In genomic region chr7:95209276-95209675, GRCh38 we compare ENCODE assay signal across 28 cellular contexts.
DNase-seq lines count a peak whose midpoint lies in the region; ATAC-seq and TF ChIP-seq lines count a peak whose summit lies in the region.
"Had no signal": no experiment of that assay in that cellular context is flagged by ENCODE, and none has a peak within 500 bp of the region (broad histone marks: within the 10 kb centered on the region; RNA-seq: fewer than 3 reads in every experiment).

No MANE protein-coding gene starts in this region.

- H3K36me3 Mint-ChIP-seq in nephron (ENCODE audit: low read depth): peaks cover 21% of the 10 kb centered on the region

- H3K27me3 Mint-ChIP-seq in nephron (ENCODE audit: low read depth): no peaks in the 10 kb centered on the region
- H3K27me3 Mint-ChIP-seq: activated B cell treated with CpG ODN at 0.5 μM for 24 hours; activated CD4-positive, alpha-beta T cell treated with anti-CD3 and anti-CD28 coated beads, Interleukin-2, amount 10 ng/mL, durations not matched to agents 7 days and 5 days had no signal

- H3K4me1 Mint-ChIP-seq in nephron: peaks cover 22% of the 10 kb centered on the region
- H3K4me1 Mint-ChIP-seq: activated B cell treated with CpG ODN at 0.5 μM for 24 hours; activated CD4-positive, alpha-beta T cell treated with anti-CD3 and anti-CD28 coated beads, Interleukin-2, amount 10 ng/mL, durations not matched to agents 7 days and 5 days; GM23338 had no signal

- no peak for TF ChIP-seq RAD21 in Ishikawa (IDR thresholded peaks at IDR 0.05; ENCODE audit: low read depth)

- no peak for ATAC-seq in HG02973 (IDR thresholded peaks at IDR 0.05; ENCODE audit: unreplicated experiment)
- ATAC-seq: GM23338; heart right ventricle; lower lobe of right lung; mucosa of descending colon; stimulated activated naive CD8-positive, alpha-beta T cell treated with anti-CD3 and anti-CD28 coated beads, Interleukin-15, Interleukin-2, amounts not matched to agents 100 U/mL and 50 U/mL, for 24 hours had no signal

- H3K4me3 Mint-ChIP-seq in nephron: no peak overlapping the region
- H3K4me3 Mint-ChIP-seq: activated B cell treated with CpG ODN at 0.5 μM for 24 hours; activated CD4-positive, alpha-beta T cell treated with anti-CD3 and anti-CD28 coated beads, Interleukin-2, amount 10 ng/mL, durations not matched to agents 7 days and 5 days; activated T-cell treated with anti-CD3 and anti-CD28 coated beads, Interleukin-2, amount 50 U/mL, for 24 hours; GM23338; HFFc6 had no signal

- in situ Hi-C loops in G401 (cut with HindIII; ENCODE audit: low sequenced_read_pairs): no loop called here

- TF ChIP-seq EP300 in Ishikawa (IDR thresholded peaks at IDR 0.05; ENCODE audit: borderline replicate concordance): no peak

- H3K9me3 Mint-ChIP-seq in nephron: peaks cover 10% of the 10 kb centered on the region
- H3K9me3 Mint-ChIP-seq: activated B cell treated with CpG ODN at 0.5 μM for 24 hours; activated CD4-positive, alpha-beta T cell treated with anti-CD3 and anti-CD28 coated beads, Interleukin-2, amount 10 ng/mL, durations not matched to agents 7 days and 5 days; activated T-cell treated with anti-CD3 and anti-CD28 coated beads, Interleukin-2, amount 50 U/mL, for 24 hours; HFFc6 had no signal

- no peak for TF ChIP-seq CTCF in nephron (IDR thresholded peaks at IDR 0.05; ENCODE audit: unreplicated experiment in 3 of 3)

- DNase-seq in astrocyte of the hippocampus (ENCODE audit: low read depth, low spot score): peak; percentile 80
- DNase-seq in globus pallidus (ENCODE audit: low spot score): peak; percentile 48
- DNase-seq in G401 (ENCODE audit: low spot score): no peak
- DNase-seq in GOT3 (lab: John Stamatoyannopoulos, UW): no peak
- DNase-seq in NCI-H69 (lab: John Stamatoyannopoulos, UW): no peak
- DNase-seq: activated B cell treated with CpG ODN at 0.5 μM for 24 hours; activated CD4-positive, alpha-beta T cell treated with anti-CD3 and anti-CD28 coated beads, Interleukin-2, amount 10 ng/mL, durations not matched to agents 7 days and 5 days; activated gamma-delta T cell; activated T-cell treated with anti-CD3 and anti-CD28 coated beads, Interleukin-2, amount 50 U/mL, for 24 hours; Calu3; DMS79 treated with DMSO at 0.1 percent for 48 hours; effector CD8-positive, alpha-beta T cell; GF-D8; heart right ventricle; HFFc6; kidney; lower lobe of right lung; mucosa of descending colon; NCI-H2107; NCI-H748 treated with DMSO at 0.1 percent for 48 hours; Peyer's patch; SIG-M5; stimulated activated naive CD8-positive, alpha-beta T cell treated with anti-CD3 and anti-CD28 coated beads, Interleukin-15, Interleukin-2, amounts not matched to agents 100 U/mL and 50 U/mL, for 24 hours; thyroid gland had no signal

- peak overlapping the region; percentile 6 to 77 (median 70) for H3K27ac Mint-ChIP-seq in nephron
- H3K27ac Mint-ChIP-seq: activated B cell treated with CpG ODN at 0.5 μM for 24 hours; activated CD4-positive, alpha-beta T cell treated with anti-CD3 and anti-CD28 coated beads, Interleukin-2, amount 10 ng/mL, durations not matched to agents 7 days and 5 days; activated T-cell treated with anti-CD3 and anti-CD28 coated beads, Interleukin-2, amount 50 U/mL, for 24 hours; GM23338; HFFc6 had no signal

TF ChIP-seq in Ishikawa, 13 proteins besides CTCF, POLR2A, EP300 and RAD21:
- no peak for TF ChIP-seq ZBTB7A (IDR thresholded peaks at IDR 0.05; ENCODE audit: low read depth)
- 0 out of 2 replicates have a peak, but pooled peaks have one; percentile 18 for TF ChIP-seq YY1 (IDR thresholded peaks at IDR 0.05; ENCODE audit: low read depth)

Comparison
In these comparisons a context has a peak if more than half of its experiments do, and no peak if none do; other contexts are left out.
1. DNase-seq: peak in astrocyte of the hippocampus (single experiment) and globus pallidus (single experiment); none in G401 (single experiment), GOT3 (single experiment) and NCI-H69 (single experiment).